Comparison of ENCODE assay signal across 15 cellular contexts in the genomic region with DNA sequence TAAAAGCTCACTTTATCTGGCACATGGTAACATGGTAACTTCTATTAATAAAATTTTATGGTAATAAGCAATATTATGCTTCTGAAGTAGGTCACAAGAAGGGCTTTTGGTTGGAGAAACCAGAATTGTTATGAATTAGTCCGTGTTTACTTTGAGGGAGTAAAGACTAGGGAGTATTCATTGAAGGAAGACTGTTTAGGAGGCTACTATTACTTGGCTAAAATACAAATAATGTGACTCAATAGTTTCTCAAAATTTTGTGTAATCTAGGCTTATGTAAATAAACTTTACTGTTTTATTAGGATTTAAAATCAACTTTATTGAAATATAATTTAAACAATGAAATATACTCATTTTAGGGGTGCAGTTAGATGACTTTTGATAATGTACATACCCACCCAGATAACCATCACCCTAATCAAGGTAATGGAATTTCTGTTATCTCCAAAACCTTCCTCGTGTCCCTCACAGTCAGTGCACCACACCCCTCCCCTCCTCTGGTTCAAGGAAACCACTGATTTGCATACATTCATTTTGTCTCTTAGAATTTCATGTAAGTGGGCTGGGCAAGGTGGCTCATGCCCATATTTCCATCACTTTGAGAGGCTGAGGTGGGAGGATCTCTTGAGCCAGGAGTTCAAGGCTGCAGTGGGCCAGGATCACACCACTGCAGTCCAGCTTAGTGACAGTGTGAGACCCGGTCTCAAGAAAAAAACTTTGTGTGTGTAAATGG. TPM values are rescaled to one million over a fixed set of nuclear protein-coding genes. Genes with fewer than 3 reads are reported as not detected.
DNase-seq lines count a peak whose midpoint lies in the region; ATAC-seq and TF ChIP-seq lines count a peak whose summit lies in the region.
"Had no signal": no experiment of that assay in that cellular context is flagged by ENCODE, and none has a peak within 500 bp of the region (broad histone marks: within the 10 kb centered on the region; RNA-seq: fewer than 3 reads in every experiment).

No MANE protein-coding gene starts in this region.

- no peak for DNase-seq in CD4-positive, alpha-beta memory T cell
- DNase-seq in GM19240 (ENCODE audit: insufficient read length, low spot score) (peak; percentile 6), WTC11 (ENCODE audit: low spot score) (no peak), iris pigment epithelial cell (ENCODE audit: low read depth) (peak; percentile 62)
- DNase-seq: cerebellar nuclear complex, Karpas-422, NCI-H1930, NCI-H774, nephron progenitor cell had no signal

- peak overlapping the region in 2 of 7 donors; percentile 2 to 65 for H3K27ac Mint-ChIP-seq in CD4-positive, alpha-beta memory T cell
- H3K27ac Mint-ChIP-seq in WTC11, result peak overlapping the region; percentile 71
- H3K27ac Mint-ChIP-seq: nephron progenitor cell had no signal

- ATAC-seq in WTC11, result no peak
- ATAC-seq in GM18861 (IDR thresholded peaks at IDR 0.05; ENCODE audit: unreplicated experiment), result no peak
- ATAC-seq in HG03342 (IDR thresholded peaks at IDR 0.05; ENCODE audit: unreplicated experiment), result no peak
- ATAC-seq in GM19467 (IDR thresholded peaks at IDR 0.05; ENCODE audit: unreplicated experiment), result no peak
- ATAC-seq: activated naive CD4-positive, alpha-beta T cell treated with anti-CD3 and anti-CD28 coated beads, Interleukin-2, amount 50 U/mL, for 72 hours had no signal

- CTCF ChIA-PET in CD4-positive, alpha-beta memory T cell (lab: Charles Lee; ENCODE audit: partially characterized antibody), result interaction anchor here (0.6 kb wide), 1 partner anchor 34 kb away, joined by 3 read pairs; no protein-coding TSS in a partner anchor
- CTCF ChIA-PET in WTC11 (lab: Charles Lee), result no interaction called here

- H3K36me3 Mint-ChIP-seq in CD4-positive, alpha-beta memory T cell, result peaks cover 1 to 3% of the 10 kb centered on the region in 2 donors
- H3K36me3 Mint-ChIP-seq in WTC11, result peaks cover 16% of the 10 kb centered on the region

- H3K9me3 Mint-ChIP-seq in CD4-positive, alpha-beta memory T cell, result no peaks in the 10 kb centered on the region
- peaks cover 20% of the 10 kb centered on the region for H3K9me3 Mint-ChIP-seq in WTC11
- H3K9me3 Mint-ChIP-seq: activated naive CD4-positive, alpha-beta T cell treated with anti-CD3 and anti-CD28 coated beads, Interleukin-2, amount 50 U/mL, for 72 hours had no signal

- H3K36me3 ChIP-seq in CD4-positive, alpha-beta memory T cell (ENCODE audit: insufficient read depth, low read length), result no peaks in the 10 kb centered on the region
- H3K36me3 ChIP-seq: right atrium auricular region, vagina had no signal

- no peaks in the 10 kb centered on the region for H3K27me3 Mint-ChIP-seq in CD4-positive, alpha-beta memory T cell
- no peaks in the 10 kb centered on the region for H3K27me3 Mint-ChIP-seq in WTC11 (ENCODE audit: low read depth)

- H3K4me3 ChIP-seq in CD4-positive, alpha-beta memory T cell (ENCODE audit: low read length in 2 of 2), result no peak overlapping the region
- H3K4me3 ChIP-seq: right atrium auricular region, vagina had no signal

- intact Hi-C loops in CD4-positive, alpha-beta memory T cell (cut with micrococcal nuclease), result no loop called here

- POLR2A ChIA-PET in CD4-positive, alpha-beta memory T cell (lab: Charles Lee; ENCODE audit: partially characterized antibody), result interaction anchor here (0.7 kb wide), 1 partner anchor 33 kb away, joined by 3 read pairs; no protein-coding TSS in a partner anchor
- POLR2A ChIA-PET in WTC11 (lab: Charles Lee), result interaction anchor here (0.7 kb wide), 1 partner anchor 32 kb away, joined by 3 read pairs; no protein-coding TSS in a partner anchor

- no peaks in the 10 kb centered on the region for H3K27me3 ChIP-seq in CD4-positive, alpha-beta memory T cell (ENCODE audit: insufficient read depth, low read length)
- H3K27me3 ChIP-seq: right atrium auricular region, vagina had no signal

- TF ChIP-seq CTCF in WTC11 (IDR thresholded peaks at IDR 0.05), result no peak

- H3K27ac ChIP-seq in CD4-positive, alpha-beta memory T cell (ENCODE audit: low read depth, low read length), result no peak overlapping the region
- H3K27ac ChIP-seq: right atrium auricular region, vagina had no signal

- peaks cover 36 to 47% (median 39%) of the 10 kb centered on the region in 4 donors for H3K4me1 Mint-ChIP-seq in CD4-positive, alpha-beta memory T cell
- H3K4me1 Mint-ChIP-seq in WTC11, result peaks cover 30% of the 10 kb centered on the region
- H3K4me1 Mint-ChIP-seq: nephron progenitor cell had no signal

- H3K9me3 ChIP-seq in CD4-positive, alpha-beta memory T cell (ENCODE audit: control insufficient read depth in 1 of 2, low read length in 2 of 2), result no peaks in the 10 kb centered on the region
- H3K9me3 ChIP-seq: vagina had no signal

- H3K4me1 ChIP-seq in CD4-positive, alpha-beta memory T cell (ENCODE audit: insufficient read depth, low read length), result peaks cover 32% of the 10 kb centered on the region

- H3K4me3 Mint-ChIP-seq in CD4-positive, alpha-beta memory T cell, result peak overlapping the region in 5 of 8 donors; percentile 3 to 65 (median 55)
- H3K4me3 Mint-ChIP-seq in WTC11, result no peak overlapping the region
- H3K4me3 Mint-ChIP-seq: nephron progenitor cell had no signal

TF ChIP-seq in WTC11, 78 proteins besides CTCF, POLR2A, EP300 and RAD21:
- TF ChIP-seq, protein P1, sequence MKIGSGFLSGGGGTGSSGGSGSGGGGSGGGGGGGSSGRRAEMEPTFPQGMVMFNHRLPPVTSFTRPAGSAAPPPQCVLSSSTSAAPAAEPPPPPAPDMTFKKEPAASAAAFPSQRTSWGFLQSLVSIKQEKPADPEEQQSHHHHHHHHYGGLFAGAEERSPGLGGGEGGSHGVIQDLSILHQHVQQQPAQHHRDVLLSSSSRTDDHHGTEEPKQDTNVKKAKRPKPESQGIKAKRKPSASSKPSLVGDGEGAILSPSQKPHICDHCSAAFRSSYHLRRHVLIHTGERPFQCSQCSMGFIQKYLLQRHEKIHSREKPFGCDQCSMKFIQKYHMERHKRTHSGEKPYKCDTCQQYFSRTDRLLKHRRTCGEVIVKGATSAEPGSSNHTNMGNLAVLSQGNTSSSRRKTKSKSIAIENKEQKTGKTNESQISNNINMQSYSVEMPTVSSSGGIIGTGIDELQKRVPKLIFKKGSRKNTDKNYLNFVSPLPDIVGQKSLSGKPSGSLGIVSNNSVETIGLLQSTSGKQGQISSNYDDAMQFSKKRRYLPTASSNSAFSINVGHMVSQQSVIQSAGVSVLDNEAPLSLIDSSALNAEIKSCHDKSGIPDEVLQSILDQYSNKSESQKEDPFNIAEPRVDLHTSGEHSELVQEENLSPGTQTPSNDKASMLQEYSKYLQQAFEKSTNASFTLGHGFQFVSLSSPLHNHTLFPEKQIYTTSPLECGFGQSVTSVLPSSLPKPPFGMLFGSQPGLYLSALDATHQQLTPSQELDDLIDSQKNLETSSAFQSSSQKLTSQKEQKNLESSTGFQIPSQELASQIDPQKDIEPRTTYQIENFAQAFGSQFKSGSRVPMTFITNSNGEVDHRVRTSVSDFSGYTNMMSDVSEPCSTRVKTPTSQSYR (CRISPR knock-in tag; IDR thresholded peaks at IDR 0.05), result no peak
- no peak for TF ChIP-seq ZNF232 (CRISPR knock-in tag; IDR thresholded peaks at IDR 0.05)
- no peak for TF ChIP-seq ESRRA (CRISPR knock-in tag; IDR thresholded peaks at IDR 0.05; ENCODE audit: borderline replicate concordance)
- no peak for TF ChIP-seq IRF2 (CRISPR knock-in tag; IDR thresholded peaks at IDR 0.05; ENCODE audit: borderline replicate concordance, low read depth)
- TF ChIP-seq, protein P2, sequence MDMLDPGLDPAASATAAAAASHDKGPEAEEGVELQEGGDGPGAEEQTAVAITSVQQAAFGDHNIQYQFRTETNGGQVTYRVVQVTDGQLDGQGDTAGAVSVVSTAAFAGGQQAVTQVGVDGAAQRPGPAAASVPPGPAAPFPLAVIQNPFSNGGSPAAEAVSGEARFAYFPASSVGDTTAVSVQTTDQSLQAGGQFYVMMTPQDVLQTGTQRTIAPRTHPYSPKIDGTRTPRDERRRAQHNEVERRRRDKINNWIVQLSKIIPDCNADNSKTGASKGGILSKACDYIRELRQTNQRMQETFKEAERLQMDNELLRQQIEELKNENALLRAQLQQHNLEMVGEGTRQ (CRISPR knock-in tag; IDR thresholded peaks at IDR 0.05), result no peak
- TF ChIP-seq EMX1 (CRISPR knock-in tag; IDR thresholded peaks at IDR 0.05), result no peak
- no peak for TF ChIP-seq JAZF1 (CRISPR knock-in tag; IDR thresholded peaks at IDR 0.05)
- TF ChIP-seq, protein P3, sequence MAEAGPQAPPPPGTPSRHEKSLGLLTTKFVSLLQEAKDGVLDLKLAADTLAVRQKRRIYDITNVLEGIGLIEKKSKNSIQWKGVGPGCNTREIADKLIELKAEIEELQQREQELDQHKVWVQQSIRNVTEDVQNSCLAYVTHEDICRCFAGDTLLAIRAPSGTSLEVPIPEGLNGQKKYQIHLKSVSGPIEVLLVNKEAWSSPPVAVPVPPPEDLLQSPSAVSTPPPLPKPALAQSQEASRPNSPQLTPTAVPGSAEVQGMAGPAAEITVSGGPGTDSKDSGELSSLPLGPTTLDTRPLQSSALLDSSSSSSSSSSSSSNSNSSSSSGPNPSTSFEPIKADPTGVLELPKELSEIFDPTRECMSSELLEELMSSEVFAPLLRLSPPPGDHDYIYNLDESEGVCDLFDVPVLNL (CRISPR knock-in tag; IDR thresholded peaks at IDR 0.05; ENCODE audit: borderline replicate concordance, low read depth), result no peak
- TF ChIP-seq PRRX2 (CRISPR knock-in tag; IDR thresholded peaks at IDR 0.05), result no peak
- TF ChIP-seq NFYB (CRISPR knock-in tag; conservative IDR thresholded peaks at IDR 0.05; ENCODE audit: low read depth), result no peak
- no peak for TF ChIP-seq NFATC4 (CRISPR knock-in tag; IDR thresholded peaks at IDR 0.05)

RNA-seq across cellular contexts. Expression of a gene that starts 15.6 kb away (rescaled TPM):
- total RNA-seq in CD4-positive, alpha-beta memory T cell, result 10 to 100 TPM; 35.7 to 36.2 TPM
- polyA plus RNA-seq in CD4-positive, alpha-beta memory T cell, result 1 to 10 TPM; 1.8 to 3.5 TPM
- 36.0 to 39.2 TPM (median 38.4 TPM) in 3 replicates for total RNA-seq in WTC11 (2021)

Comparison
In these comparisons a context has a peak if more than half of its experiments do, and no peak if none do; other contexts are left out.
1. DNase-seq: peak in GM19240 (single experiment) and iris pigment epithelial cell (single experiment); none in CD4-positive, alpha-beta memory T cell (0 of 5) and WTC11 (single experiment).